ENCODE assay signal across 8 cellular contexts in the genomic region with DNA sequence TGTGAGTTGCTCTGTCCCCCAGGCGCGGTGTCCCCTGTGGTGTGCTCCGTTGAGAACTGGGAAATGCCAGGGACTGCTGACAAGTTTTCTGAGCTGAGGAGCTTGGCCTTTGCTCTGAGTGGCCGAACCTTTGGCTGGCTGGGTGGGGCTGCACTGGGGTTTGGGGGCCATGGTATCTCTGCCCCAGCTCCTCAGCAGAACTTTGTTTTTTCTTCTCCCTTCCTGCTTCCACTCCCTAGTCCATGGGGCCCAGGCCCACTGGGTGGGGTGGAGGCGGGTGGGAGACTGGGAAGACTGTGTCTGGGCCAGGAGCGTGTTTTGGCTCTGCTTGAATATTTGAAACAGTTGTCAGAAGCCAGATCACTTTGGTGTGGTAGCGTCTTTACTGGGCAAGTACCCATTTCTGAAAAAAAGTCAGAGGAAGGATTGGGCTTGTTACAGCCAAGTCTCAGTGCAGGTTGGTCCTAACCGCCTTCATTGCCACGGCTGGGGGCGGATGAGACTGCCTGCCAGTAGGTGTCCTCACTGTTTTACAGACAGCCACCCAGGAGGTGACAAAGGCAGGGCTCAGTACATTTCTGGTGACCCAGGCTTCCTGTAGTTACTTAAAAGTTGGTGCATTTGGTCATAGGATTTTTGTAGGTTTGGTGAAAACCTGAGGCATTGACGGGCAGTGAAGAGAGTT.
DNase-seq lines count a peak whose midpoint lies in the region; ATAC-seq, FAIRE-seq and TF ChIP-seq lines count a peak whose summit lies in the region.

No MANE protein-coding gene starts in this region.

- H3K9me1 ChIP-seq in K562 (ENCODE audit: control insufficient read depth, insufficient read depth, low read length), result no peaks in the 10 kb centered on the region

- TF ChIP-seq EP300 in K562 (IDR thresholded peaks at IDR 0.05; ENCODE audit: low read length), result no peak

- CTCF ChIA-PET in K562 (lab: Yijun Ruan, JAX; ENCODE audit: low intra/inter-chr PET ratio), result no interaction called here

- no peak overlapping the region for H3K4me2 ChIP-seq in K562 (ENCODE audit: insufficient read depth, low read length)

- H4K20me1 ChIP-seq in K562 (replicated peaks; ENCODE audit: control insufficient read depth, insufficient read depth, low read length), result peaks cover 13% of the 10 kb centered on the region; the same call in 1 of the 2 replicates

- WGBS in K562 (ENCODE audit: insufficient coverage, low coverage, missing lambda C conversion rate), result 4% methylated on average over 11 of the region's 11 CpGs
- WGBS in spleen, 5 donors, result 40 to 63% (median 56%) methylated on average over 8 to 11 of the region's 11 CpGs

- H2AFZ ChIP-seq in K562 (ENCODE audit: low read depth, low read length), result no peak overlapping the region

- POLR2A ChIA-PET in K562 (lab: Yijun Ruan, JAX), result interaction anchor here (0.6 kb wide), 1 partner anchor 220 kb away, joined by 3 read pairs; no protein-coding TSS in a partner anchor

- TF ChIP-seq CTCF in K562 (IDR thresholded peaks at IDR 0.05 in 2 of 3, conservative IDR thresholded peaks at IDR 0.05 in 1 of 3; ENCODE audit: insufficient read depth in 2 of 3, low read depth in 1 of 3, low read length in 3 of 3) (peak; percentile 61 to 76 (median 74)), spleen (IDR thresholded peaks at IDR 0.05 in 8 of 11, conservative IDR thresholded peaks at IDR 0.05 in 3 of 11) (peak in 10 of 11 experiments; percentile 16 to 71 (median 52))

- H3K9me3 ChIP-seq in K562 (replicated peaks; ENCODE audit: control insufficient read depth, insufficient read depth, low read depth, low read length) (no peaks in the 10 kb centered on the region), spleen (no peaks in the 10 kb centered on the region)

- H3K27ac ChIP-seq in K562 (ENCODE audit: extremely low read depth, low read depth, low read length), result no peak overlapping the region
- H3K27ac ChIP-seq in spleen, result peak overlapping the region; percentile 75 to 87 (median 84)

- no peaks in the 10 kb centered on the region for H3K36me3 ChIP-seq in K562 (ENCODE audit: control insufficient read depth, insufficient read depth, low read length)
- H3K36me3 ChIP-seq in spleen, result no peaks in the 10 kb centered on the region

- peaks cover 0 to 4% of the 10 kb centered on the region in 2 experiments; a peak in 1 of 5 replicates for H3K4me1 ChIP-seq in K562 (replicated peaks in 1 of 2; ENCODE audit: control insufficient read depth in 2 of 2, insufficient read depth in 2 of 2, low read length in 2 of 2)
- H3K4me1 ChIP-seq in spleen, result peaks cover 24 to 81% (median 57%) of the 10 kb centered on the region in 6 donors

- intact Hi-C loops in K562 (cut with micrococcal nuclease) (loop anchor here (1.0 kb wide), 1 partner anchor 250 kb away; no protein-coding TSS in a partner anchor), spleen (cut with DNase I; ENCODE audit: low total_unique reads) (loop anchor here (10.0 kb wide), 1 partner anchor 251 kb away; no protein-coding TSS in a partner anchor)

- DNase-seq in A172 (ENCODE audit: low spot score), result peak; percentile 60
- DNase-seq in ELF-1 (ENCODE audit: low read depth, low spot score), result peak; percentile 73
- DNase-seq in NCI-H510A treated with DMSO at 0.1 percent for 48 hours (lab: John Stamatoyannopoulos, UW), result peak; percentile 5
- peak; percentile 51 to 66 (median 54) for DNase-seq in K562 (ENCODE audit: extremely low read depth in 1 of 4, low spot score in 3 of 4)
- peak; percentile 73 for DNase-seq in iPS-NIHi7 (ENCODE audit: extremely low spot score)
- peak; percentile 86 for DNase-seq in spleen

- H3K79me2 ChIP-seq in K562 (ENCODE audit: control insufficient read depth, insufficient read depth, low read length), result no peaks in the 10 kb centered on the region

- ATAC-seq in K562 (peak; percentile 85), GM21515 (IDR thresholded peaks at IDR 0.05; ENCODE audit: unreplicated experiment) (no peak), GM18502 (IDR thresholded peaks at IDR 0.05; ENCODE audit: poor library complexity, unreplicated experiment) (no peak)

- H3K4me3 ChIP-seq in K562, result no peak overlapping the region
- peak overlapping the region; percentile 21 to 68 (median 33) for H3K4me3 ChIP-seq in spleen

- FAIRE-seq in K562 (lab: Jason Lieb, UNC), result peak; percentile 6

- H3K9ac ChIP-seq in K562 (ENCODE audit: insufficient read depth in 1 of 2, low read depth in 2 of 2, low read length in 2 of 2), result no peak overlapping the region

- no TSS peak for BruUV-seq in K562 (replicated peaks; lab: Mats Ljungman, UMichigan)

- in situ Hi-C loops in K562 (cut with MboI), result no loop called here

- no peak for TF ChIP-seq POLR2A in K562 (conservative IDR thresholded peaks at IDR 0.05)
- no peak for TF ChIP-seq POLR2A in spleen (IDR thresholded peaks at IDR 0.05)

- peaks cover 13 to 71% of the 10 kb centered on the region in 2 experiments; a peak in 4 of 5 replicates for H3K27me3 ChIP-seq in K562 (ENCODE audit: control insufficient read depth in 2 of 2, insufficient read depth in 2 of 2, low read length in 2 of 2)
- no peaks in the 10 kb centered on the region for H3K27me3 ChIP-seq in spleen (replicated peaks in 1 of 7)

- peak; percentile 68 to 74 for TF ChIP-seq RAD21 in K562 (CRISPR knock-in tag; conservative IDR thresholded peaks at IDR 0.05 in 1 of 2, IDR thresholded peaks at IDR 0.05 in 1 of 2)

TF ChIP-seq in K562, 482 proteins besides CTCF, POLR2A, EP300 and RAD21:
- TF ChIP-seq, protein P1, sequence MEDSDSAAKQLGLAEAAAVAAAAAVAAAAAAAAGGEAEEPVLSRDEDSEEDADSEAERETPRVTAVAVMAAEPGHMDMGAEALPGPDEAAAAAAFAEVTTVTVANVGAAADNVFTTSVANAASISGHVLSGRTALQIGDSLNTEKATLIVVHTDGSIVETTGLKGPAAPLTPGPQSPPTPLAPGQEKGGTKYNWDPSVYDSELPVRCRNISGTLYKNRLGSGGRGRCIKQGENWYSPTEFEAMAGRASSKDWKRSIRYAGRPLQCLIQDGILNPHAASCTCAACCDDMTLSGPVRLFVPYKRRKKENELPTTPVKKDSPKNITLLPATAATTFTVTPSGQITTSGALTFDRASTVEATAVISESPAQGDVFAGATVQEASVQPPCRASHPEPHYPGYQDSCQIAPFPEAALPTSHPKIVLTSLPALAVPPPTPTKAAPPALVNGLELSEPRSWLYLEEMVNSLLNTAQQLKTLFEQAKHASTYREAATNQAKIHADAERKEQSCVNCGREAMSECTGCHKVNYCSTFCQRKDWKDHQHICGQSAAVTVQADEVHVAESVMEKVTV (CRISPR knock-in tag; IDR thresholded peaks at IDR 0.05), result peak; percentile 27; the same call in 1 of the 2 replicates
- TF ChIP-seq SMC3 (conservative IDR thresholded peaks at IDR 0.05; ENCODE audit: insufficient read depth, low read depth, low read length) (peak; percentile 56), TFAM (CRISPR knock-in tag; conservative IDR thresholded peaks at IDR 0.05) (no peak)

Comparison
In these comparisons a context has a peak if more than half of its experiments do, and no peak if none do; other contexts are left out.
1. DNase-seq: peak in every context shown above with its lines; median percentile 86 in spleen; 73 in ELF-1; 73 in iPS-NIHi7; 60 in A172; 54 in K562; 5 in NCI-H510A treated with DMSO at 0.1 percent for 48 hours.